In genomic region chr17:55122114-55122513, GRCh38 we compare ENCODE assay signal across 8 cellular contexts.
"Had no signal": no experiment of that assay in that cellular context is flagged by ENCODE, and none has a peak within 500 bp of the region (broad histone marks: within the 10 kb centered on the region; RNA-seq: fewer than 3 reads in every experiment).

No MANE protein-coding gene starts in this region.

- H3K27me3 Mint-ChIP-seq: IgD-negative memory B cell had no signal

- H3K4me3 ChIP-seq: GM23338, HAP-1 had no signal

- H3K9me3 ChIP-seq: HAP-1 had no signal

- H3K4me1 ChIP-seq: HAP-1 had no signal

- ATAC-seq: GM23338, HCT116, HepG2 had no signal

- H3K27ac Mint-ChIP-seq: GM23338, HFFc6, IgD-negative memory B cell had no signal

- H3K36me3 ChIP-seq: HAP-1 had no signal

- H3K4me3 Mint-ChIP-seq: GM23338, HFFc6, IgD-negative memory B cell had no signal

- H3K4me1 Mint-ChIP-seq: GM23338, IgD-negative memory B cell had no signal

- H3K9me3 Mint-ChIP-seq: GM23338, HFFc6, IgD-negative memory B cell had no signal

- DNase-seq: H7, HFFc6, KBM-7 had no signal
